ENCODE assay signal across 10 cellular contexts in the genomic region with DNA sequence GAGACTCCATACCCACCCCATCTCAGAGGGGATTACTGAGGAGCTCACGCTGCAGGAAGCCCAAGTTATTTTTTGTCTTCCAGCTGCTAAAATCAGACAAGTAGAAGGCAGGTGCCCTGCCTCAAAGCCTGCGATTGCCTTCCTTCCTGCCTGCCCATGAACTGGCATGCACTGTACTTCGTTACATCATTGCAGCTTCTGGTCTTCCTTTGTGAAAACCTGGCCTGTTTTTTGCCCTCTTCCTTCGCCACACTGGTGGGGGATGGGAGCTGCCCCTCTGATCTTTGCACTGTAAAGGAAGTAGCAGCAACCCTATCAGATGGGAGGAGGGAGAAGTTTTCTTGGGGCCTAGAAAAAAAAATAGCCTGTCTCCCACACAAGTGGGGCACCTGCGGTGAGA.
DNase-seq lines count a peak whose midpoint lies in the region; TF ChIP-seq lines count a peak whose summit lies in the region.
"Had no signal": no experiment of that assay in that cellular context is flagged by ENCODE, and none has a peak within 500 bp of the region (broad histone marks: within the 10 kb centered on the region; RNA-seq: fewer than 3 reads in every experiment).

No MANE protein-coding gene starts in this region.

- intact Hi-C loops in activated CD4-positive, alpha-beta memory T cell treated with anti-CD3 and anti-CD28 coated beads for 36 hours (cut with micrococcal nuclease) = loop anchor here (10.0 kb wide), 1 partner anchor 768 kb away; no protein-coding TSS in a partner anchor
- intact Hi-C loops in posterior vena cava (cut with DNase I) = no loop called here

- DNase-seq in stimulated activated CD4-positive, alpha-beta T cell treated with anti-CD3 and anti-CD28 coated beads, Interleukin-2, amount 100 ng/mL, for 4 hours (ENCODE audit: low read depth) = peak; percentile 42
- DNase-seq in stimulated activated CD4-positive, alpha-beta T cell treated with anti-CD3 and anti-CD28 coated beads, Interleukin-12 subunit alpha, Interleukin-12 subunit beta, amount 100 ng/mL, for 4 hours = no peak
- peak; percentile 67 for DNase-seq in activated CD4-positive, alpha-beta memory T cell treated with anti-CD3 and anti-CD28 coated beads for 36 hours
- peak; percentile 79 for DNase-seq in central memory CD4-positive, alpha-beta T cell
- DNase-seq in posterior vena cava (ENCODE audit: low spot score) (no peak), AG20443 (ENCODE audit: low spot score) (no peak), GM13977 (ENCODE audit: low spot score) (no peak)
- DNase-seq: EL had no signal

- in situ Hi-C loops in GM13977 (cut with MboI; ENCODE audit: low pct_unique_long_range_greater_than_20kb, low sequenced_read_pairs, unreplicated experiment) = no loop called here

- peak overlapping the region; percentile 98 for H3K27ac Mint-ChIP-seq in activated CD4-positive, alpha-beta memory T cell treated with anti-CD3 and anti-CD28 coated beads for 36 hours
- H3K27ac Mint-ChIP-seq in stimulated activated naive CD8-positive, alpha-beta T cell treated with anti-CD3 and anti-CD28 coated beads, Interleukin-15, Interleukin-2, amounts not matched to agents 100 ng/mL and 50 ng/mL, for 24 hours = peak overlapping the region; percentile 99
- H3K27ac Mint-ChIP-seq: memory B cell had no signal

- no peak for TF ChIP-seq CTCF in GM13977 (IDR thresholded peaks at IDR 0.05; ENCODE audit: extremely low read depth, insufficient read depth, missing control alignments)

- peaks cover 98% of the 10 kb centered on the region for H3K4me1 Mint-ChIP-seq in activated CD4-positive, alpha-beta memory T cell treated with anti-CD3 and anti-CD28 coated beads for 36 hours (ENCODE audit: low read depth)
- peaks cover 99% of the 10 kb centered on the region for H3K4me1 Mint-ChIP-seq in stimulated activated naive CD8-positive, alpha-beta T cell treated with anti-CD3 and anti-CD28 coated beads, Interleukin-15, Interleukin-2, amounts not matched to agents 100 ng/mL and 50 ng/mL, for 24 hours (ENCODE audit: low read depth)
- H3K4me1 Mint-ChIP-seq: memory B cell had no signal

- H3K27me3 Mint-ChIP-seq in activated CD4-positive, alpha-beta memory T cell treated with anti-CD3 and anti-CD28 coated beads for 36 hours = no peaks in the 10 kb centered on the region
- H3K27me3 Mint-ChIP-seq in stimulated activated naive CD8-positive, alpha-beta T cell treated with anti-CD3 and anti-CD28 coated beads, Interleukin-15, Interleukin-2, amounts not matched to agents 100 ng/mL and 50 ng/mL, for 24 hours = no peaks in the 10 kb centered on the region
- H3K27me3 Mint-ChIP-seq: memory B cell had no signal

- peaks cover 15% of the 10 kb centered on the region for H3K36me3 Mint-ChIP-seq in activated CD4-positive, alpha-beta memory T cell treated with anti-CD3 and anti-CD28 coated beads for 36 hours
- peaks cover 8% of the 10 kb centered on the region for H3K36me3 Mint-ChIP-seq in stimulated activated naive CD8-positive, alpha-beta T cell treated with anti-CD3 and anti-CD28 coated beads, Interleukin-15, Interleukin-2, amounts not matched to agents 100 ng/mL and 50 ng/mL, for 24 hours (ENCODE audit: low read depth)
- H3K36me3 Mint-ChIP-seq: memory B cell had no signal

- peaks cover 15% of the 10 kb centered on the region for H3K9me3 Mint-ChIP-seq in activated CD4-positive, alpha-beta memory T cell treated with anti-CD3 and anti-CD28 coated beads for 36 hours
- H3K9me3 Mint-ChIP-seq in stimulated activated naive CD8-positive, alpha-beta T cell treated with anti-CD3 and anti-CD28 coated beads, Interleukin-15, Interleukin-2, amounts not matched to agents 100 ng/mL and 50 ng/mL, for 24 hours = no peaks in the 10 kb centered on the region

- peak overlapping the region; percentile 62 for H3K4me3 Mint-ChIP-seq in activated CD4-positive, alpha-beta memory T cell treated with anti-CD3 and anti-CD28 coated beads for 36 hours
- peak overlapping the region; percentile 49 for H3K4me3 Mint-ChIP-seq in stimulated activated naive CD8-positive, alpha-beta T cell treated with anti-CD3 and anti-CD28 coated beads, Interleukin-15, Interleukin-2, amounts not matched to agents 100 ng/mL and 50 ng/mL, for 24 hours
- H3K4me3 Mint-ChIP-seq: memory B cell had no signal

- POLR2A ChIA-PET in activated CD4-positive, alpha-beta memory T cell treated with anti-CD3 and anti-CD28 coated beads for 36 hours (lab: Charles Lee) = interaction anchor here (0.7 to 1.9 kb wide), 9 partner anchors 9 to 1094 kb away, joined by 3 to 9 read pairs (median 4); no protein-coding TSS in a partner anchor

- CTCF ChIA-PET in activated CD4-positive, alpha-beta memory T cell treated with anti-CD3 and anti-CD28 coated beads for 36 hours (lab: Charles Lee) = interaction anchor here (0.9 to 1.7 kb wide), 7 partner anchors 9 to 1099 kb away, joined by 3 to 9 read pairs (median 4); a partner anchor contains a TSS

Comparison
In these comparisons a context has a peak if more than half of its experiments do, and no peak if none do; other contexts are left out.
1. DNase-seq: peak in stimulated activated CD4-positive, alpha-beta T cell treated with anti-CD3 and anti-CD28 coated beads, Interleukin-2, amount 100 ng/mL, for 4 hours (single experiment), activated CD4-positive, alpha-beta memory T cell treated with anti-CD3 and anti-CD28 coated beads for 36 hours (single experiment) and central memory CD4-positive, alpha-beta T cell (single experiment); none in stimulated activated CD4-positive, alpha-beta T cell treated with anti-CD3 and anti-CD28 coated beads, Interleukin-12 subunit alpha, Interleukin-12 subunit beta, amount 100 ng/mL, for 4 hours (single experiment), posterior vena cava (single experiment), AG20443 (single experiment) and GM13977 (single experiment).